ENCODE assay signal across 25 cellular contexts in the genomic region with DNA sequence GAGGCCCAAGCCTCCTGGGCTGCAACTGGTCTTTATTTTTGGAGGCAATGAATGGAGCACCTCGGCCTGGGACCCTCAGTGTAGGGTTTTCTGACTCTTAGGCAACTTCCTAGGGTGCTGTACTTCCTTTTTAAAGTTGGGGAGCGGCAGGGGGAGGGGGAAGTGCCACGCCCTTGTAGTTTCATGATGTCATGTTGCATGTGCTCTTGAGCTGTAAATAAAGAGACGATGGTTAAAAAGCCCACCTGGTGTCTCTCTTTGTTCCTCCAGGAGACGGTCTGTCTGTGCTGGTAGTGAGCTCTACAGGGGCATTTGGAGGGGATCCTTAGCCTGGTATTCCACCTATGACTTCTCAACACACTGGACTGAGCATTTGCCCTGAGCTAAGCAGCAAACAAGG. TPM values are rescaled to one million over a fixed set of nuclear protein-coding genes. Genes with fewer than 3 reads are reported as not detected.
DNase-seq lines count a peak whose midpoint lies in the region; ATAC-seq and TF ChIP-seq lines count a peak whose summit lies in the region.
"Had no signal": no experiment of that assay in that cellular context is flagged by ENCODE, and none has a peak within 500 bp of the region (broad histone marks: within the 10 kb centered on the region; RNA-seq: fewer than 3 reads in every experiment).

No MANE protein-coding gene starts in this region.

- H3K4me1 ChIP-seq in iPS-15b (ENCODE audit: control insufficient read depth, insufficient read depth, low read length) (peaks cover 18% of the 10 kb centered on the region), ovary (ENCODE audit: insufficient read depth) (peaks cover 3% of the 10 kb centered on the region)
- H3K4me1 ChIP-seq: BE2C had no signal

- H3K9ac ChIP-seq in iPS-15b (ENCODE audit: low read depth, low read length), result peak overlapping the region; percentile 37
- H3K9ac ChIP-seq: SK-N-SH had no signal

- H3K27ac ChIP-seq in ovary, result no peak overlapping the region
- H3K27ac ChIP-seq: esophagus squamous epithelium, testis had no signal

- H3K9me3 ChIP-seq in iPS-15b (ENCODE audit: control insufficient read depth, insufficient read depth, low read length), result no peaks in the 10 kb centered on the region
- no peaks in the 10 kb centered on the region for H3K9me3 ChIP-seq in ovary
- H3K9me3 ChIP-seq: BE2C, esophagus squamous epithelium, SK-N-SH, testis had no signal

- WGBS in ovary, 3 donors, result 82 to 90% (median 86%) methylated on average over 5 of the region's 5 CpGs

- intact Hi-C loops in ovary (cut with DNase I), result no loop called here

- peak in 2 of 3 experiments; percentile 18 to 54 for DNase-seq in NCI-H1417 (lab: John Stamatoyannopoulos, UW)
- no peak for DNase-seq in NCI-H1417 treated with DMSO at 0.1 percent for 48 hours (lab: John Stamatoyannopoulos, UW)
- DNase-seq in Kasumi-1 (lab: John Stamatoyannopoulos, UW), result peak; percentile 28 to 43
- DNase-seq in NOMO-1 treated with DMSO at 0.1 percent for 48 hours (lab: John Stamatoyannopoulos, UW; ENCODE audit: unreplicated experiment), result peak; percentile 19
- no peak for DNase-seq in ovary
- no peak for DNase-seq in HT-29 (ENCODE audit: low spot score)
- DNase-seq: BE2C; effector CD4-positive, alpha-beta T cell; esophagus squamous epithelium; left colon; NCI-H1048; NCI-H2107; SK-N-SH; T1000; testis had no signal

- TF ChIP-seq POLR2A in ovary (IDR thresholded peaks at IDR 0.05), result no peak

- TF ChIP-seq CTCF in ovary (IDR thresholded peaks at IDR 0.05), result no peak

- ATAC-seq in activated CD4-positive, CD25-positive, alpha-beta regulatory T cell treated with anti-CD3 and anti-CD28 coated beads, Interleukin-2, amount 50 U/mL, for 24 hours, result no peak
- ATAC-seq: left colon; natural killer cell treated with Interleukin-12 subunit alpha and Interleukin-12 subunit beta and Interleukin-15 and Interleukin-18, amount 100 ng/mL, for 72 hours; sciatic nerve; stimulated activated effector memory CD8-positive, alpha-beta T cell treated with anti-CD3 and anti-CD28 coated beads, Interleukin-12 subunit alpha, Interleukin-12 subunit beta, amount 100 ng/mL, for 72 hours had no signal

- H3K4me3 ChIP-seq in iPS-15b (ENCODE audit: low read depth, low read length) (no peak overlapping the region), ovary (no peak overlapping the region)
- H3K4me3 ChIP-seq: esophagus squamous epithelium, testis had no signal

- H3K36me3 ChIP-seq in iPS-15b (ENCODE audit: control insufficient read depth, insufficient read depth, low read length) (peaks cover 4% of the 10 kb centered on the region), ovary (no peaks in the 10 kb centered on the region)
- H3K36me3 ChIP-seq: BE2C, esophagus squamous epithelium had no signal

- TF ChIP-seq EP300 in ovary (IDR thresholded peaks at IDR 0.05), result no peak

- H3K27me3 ChIP-seq in iPS-15b (ENCODE audit: control insufficient read depth, insufficient read depth, low read length) (no peaks in the 10 kb centered on the region), ovary (no peaks in the 10 kb centered on the region)
- H3K27me3 ChIP-seq: BE2C, esophagus squamous epithelium, testis had no signal

RNA-seq across cellular contexts. Expression of gene AGTRAP, which starts 10.3 kb away (rescaled TPM):
- 10 to 100 TPM; 24.5 to 53.2 (median 31.1) TPM for total RNA-seq in ovary
- 10 to 100 TPM in 1 of 2 donors, 1 to 10 TPM in 1; 5.9 to 38.2 TPM for polyA plus RNA-seq in ovary
- total RNA-seq in HT-29 (2014; rRNA removed; shearing (Covaris generic)), result 52.8 and 54.7 TPM in 2 replicates

RNA-seq across cellular contexts. Expression of gene DRAXIN, which starts 34.1 kb away (rescaled TPM):
- under 1 TPM in 5 of 7 donors, not detected in 2; under 0.01 to 0.33 (median 0.05) TPM for total RNA-seq in ovary
- polyA plus RNA-seq in ovary, result under 1 TPM; 0.01 to 0.12 TPM
- total RNA-seq in HT-29 (2014; rRNA removed; shearing (Covaris generic)), result not detected in 2 replicates
- total RNA-seq: activated T-helper 1 cell treated with anti-CD3 and anti-CD28 coated beads, Interleukin-12 subunit alpha, Interleukin-12 subunit beta, Interleukin-2, Interleukin-4 antibody, amounts not matched to agents 30 ng/mL and 10 ng/mL and 1 ng/mL, durations not matched to agents 14 hours and 24 hours and 36 hours; esophagus squamous epithelium; sciatic nerve had no signal

RNA-seq across cellular contexts. Expression of gene C1orf167, which starts 36.4 kb away (rescaled TPM):
- total RNA-seq in ovary, result 1 to 10 TPM in 3 of 7 donors, under 1 TPM in 3, not detected in 1; 0.48 to 1.8 (median 1.1) TPM
- polyA plus RNA-seq in ovary, result 1 to 10 TPM in 1 of 2 donors, not detected in 1; 4.4 TPM
- total RNA-seq in HT-29 (2014; rRNA removed; shearing (Covaris generic)), result not detected in 2 replicates
- total RNA-seq: A172; activated T-helper 1 cell treated with anti-CD3 and anti-CD28 coated beads, Interleukin-12 subunit alpha, Interleukin-12 subunit beta, Interleukin-2, Interleukin-4 antibody, amounts not matched to agents 30 ng/mL and 10 ng/mL and 1 ng/mL, durations not matched to agents 14 hours and 24 hours and 36 hours; astrocyte; G401; left colon; natural killer cell treated with Interleukin-12 subunit alpha and Interleukin-12 subunit beta and Interleukin-15 and Interleukin-18, amount 100 ng/mL, for 72 hours; RPMI7951 had no signal

RNA-seq across cellular contexts. Expression of gene MAD2L2, which starts 44.7 kb away (rescaled TPM):
- total RNA-seq in ovary, result 10 to 100 TPM; 21.1 to 35.9 (median 27.8) TPM
- 10 to 100 TPM; 13.0 to 34.6 TPM for polyA plus RNA-seq in ovary
- 74.0 and 80.2 TPM in 2 replicates for total RNA-seq in HT-29 (2014; rRNA removed; shearing (Covaris generic))

Comparison
In these comparisons a context has a peak if more than half of its experiments do, and no peak if none do; other contexts are left out.
1. DNase-seq: peak in NCI-H1417 (2 of 3), Kasumi-1 (2 of 2) and NOMO-1 treated with DMSO at 0.1 percent for 48 hours (single experiment); none in NCI-H1417 treated with DMSO at 0.1 percent for 48 hours (single experiment), ovary (0 of 5) and HT-29 (single experiment).